ENCODE assay signal across 16 cellular contexts in the genomic region with DNA sequence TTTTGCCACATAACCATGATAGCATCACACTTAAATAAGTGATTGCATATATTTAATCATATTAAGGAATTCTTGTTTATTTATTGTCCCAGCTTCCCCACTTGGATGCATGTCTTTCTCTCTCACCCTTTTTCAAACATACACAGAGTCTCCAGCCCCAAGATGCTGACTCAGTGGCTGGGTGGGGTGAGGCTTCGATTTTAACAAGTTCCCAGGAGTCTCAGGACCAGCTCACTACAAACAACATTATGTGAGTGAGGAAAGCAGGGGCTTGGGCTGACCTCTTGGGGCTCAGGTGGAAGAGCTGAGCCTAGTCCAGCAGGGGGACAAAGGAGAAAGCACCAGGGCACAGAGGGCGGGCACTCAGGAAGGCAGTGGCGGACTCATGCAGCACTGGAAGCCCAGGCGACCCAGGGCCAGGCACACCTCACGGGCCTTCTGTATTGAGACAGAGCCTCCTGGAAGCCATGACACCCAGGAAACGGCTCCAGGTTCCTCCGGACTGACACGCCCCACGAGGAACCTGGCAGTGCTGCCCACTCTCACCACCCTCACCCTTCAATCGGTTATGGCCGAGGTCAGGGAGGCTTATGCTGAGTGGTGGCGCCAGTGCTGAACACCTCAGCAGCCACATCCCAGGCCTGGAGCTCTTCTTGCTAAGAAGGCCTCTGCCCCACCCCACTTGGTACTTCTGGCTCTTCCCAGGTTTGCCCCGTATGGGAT.
DNase-seq lines count a peak whose midpoint lies in the region; TF ChIP-seq lines count a peak whose summit lies in the region.
"Had no signal": no experiment of that assay in that cellular context is flagged by ENCODE, and none has a peak within 500 bp of the region (broad histone marks: within the 10 kb centered on the region; RNA-seq: fewer than 3 reads in every experiment).

No MANE protein-coding gene starts in this region.

- H3K18ac ChIP-seq in mesendoderm (ENCODE audit: low read length) = no peak overlapping the region

- no peak overlapping the region for H3K56ac ChIP-seq in mesendoderm (ENCODE audit: low read length)

- H3K4ac ChIP-seq in mesendoderm (ENCODE audit: low read depth, low read length) = no peak overlapping the region

- no peak overlapping the region for H4K8ac ChIP-seq in mesendoderm (ENCODE audit: low read depth, low read length)

- TF ChIP-seq CTCF in epithelial cell of esophagus (IDR thresholded peaks at IDR 0.05; ENCODE audit: insufficient read depth, low read depth, low read length, missing control alignments) (no peak), osteoblast (IDR thresholded peaks at IDR 0.05; ENCODE audit: extremely low read depth, low read depth, low read length) (no peak), GM10248 (IDR thresholded peaks at IDR 0.05; ENCODE audit: control extremely low read depth, extremely low read depth, low read depth, missing control alignments) (no peak), tibial nerve (IDR thresholded peaks at IDR 0.05) (no peak)

- CTCF ChIA-PET in GM10248 (lab: Yijun Ruan, JAX) = interaction anchor here (2.0 to 11.4 kb wide), 2 partner anchors 25 to 416 kb away, joined by 8 to 176 read pairs; no protein-coding TSS in a partner anchor

- no peak overlapping the region for H2BK120ac ChIP-seq in mesendoderm (ENCODE audit: low read depth, low read length)

- DNase-seq in AG08396 (ENCODE audit: low spot score) (peak; percentile 57), HCEC 1CT (peak; percentile 60), epithelial cell of esophagus (ENCODE audit: low read depth) (peak; percentile 23), osteoblast (ENCODE audit: insufficient read length, low spot score, missing footprints) (peak; percentile 86), GM10248 (ENCODE audit: extremely low spot score) (no peak), mesendoderm (no peak), tibial nerve (ENCODE audit: low spot score in 2 of 2) (no peak)
- DNase-seq in effector CD8-positive, alpha-beta T cell (lab: John Stamatoyannopoulos, UW) = no peak
- DNase-seq: activated CD4-positive, CD25-positive, alpha-beta regulatory T cell; activated naive CD8-positive, alpha-beta T cell treated with anti-CD3 and anti-CD28 coated beads for 36 hours; MV-4-11; NCI-H2107; NCI-H748 treated with DMSO at 0.1 percent for 48 hours; SW 1271; thyroid gland had no signal

- POLR2A ChIA-PET in GM10248 (lab: Yijun Ruan, JAX) = no interaction called here

- no peaks in the 10 kb centered on the region for H3K36me3 ChIP-seq in osteoblast (ENCODE audit: insufficient read depth, low read length)
- no peaks in the 10 kb centered on the region for H3K36me3 ChIP-seq in mesendoderm (ENCODE audit: control insufficient read depth, insufficient read depth, low read length)
- H3K36me3 ChIP-seq in tibial nerve = peaks cover 0 to 39% (median 0%) of the 10 kb centered on the region in 3 donors

- no peak overlapping the region for H3K23ac ChIP-seq in mesendoderm (ENCODE audit: low read length)

- H3K79me1 ChIP-seq in mesendoderm (ENCODE audit: low read length) = no peaks in the 10 kb centered on the region

- no peak overlapping the region for H3K4me2 ChIP-seq in osteoblast (ENCODE audit: insufficient read depth, low read length)
- no peak overlapping the region for H3K4me2 ChIP-seq in mesendoderm (ENCODE audit: low read length)

- no peak for TF ChIP-seq EP300 in tibial nerve (IDR thresholded peaks at IDR 0.05)

- H2AK5ac ChIP-seq in mesendoderm (ENCODE audit: low read length) = no peak overlapping the region

- no peaks in the 10 kb centered on the region for H3K9me3 ChIP-seq in osteoblast (ENCODE audit: low read depth, low read length)
- H3K9me3 ChIP-seq in tibial nerve = no peaks in the 10 kb centered on the region
- H3K9me3 ChIP-seq: left lung, thyroid gland had no signal

- H2BK5ac ChIP-seq in mesendoderm (ENCODE audit: low read length) = no peak overlapping the region

- H4K5ac ChIP-seq in mesendoderm (ENCODE audit: low read length) = no peak overlapping the region

- H4K20me1 ChIP-seq in osteoblast (ENCODE audit: insufficient read depth, low read length) = peaks cover 2% of the 10 kb centered on the region

- no peak for TF ChIP-seq POLR2A in tibial nerve (IDR thresholded peaks at IDR 0.05)

- no CpG with 5 or more reads among the region's 13 CpGs for WGBS in mesendoderm (ENCODE audit: extremely low coverage, insufficient coverage, low lambda C conversion rate)
- 70 to 79% methylated on average over 11 to 13 of the region's 13 CpGs for WGBS in tibial nerve, 2 donors

- H3K4me1 ChIP-seq in osteoblast (ENCODE audit: insufficient read depth, low read length) (peaks cover 20% of the 10 kb centered on the region), mesendoderm (ENCODE audit: control insufficient read depth, low read depth, low read length) (no peaks in the 10 kb centered on the region), tibial nerve (peaks cover 0 to 86% (median 35%) of the 10 kb centered on the region in 4 donors)

- H3K9ac ChIP-seq in mesendoderm (ENCODE audit: low read length) = no peak overlapping the region

- no peak overlapping the region for H2AFZ ChIP-seq in osteoblast (ENCODE audit: low read length)

- H2BK15ac ChIP-seq in mesendoderm (replicated peaks; ENCODE audit: low read depth) = no peak overlapping the region

- H3K79me2 ChIP-seq in osteoblast (ENCODE audit: insufficient read depth, low read length) = no peaks in the 10 kb centered on the region
- H3K79me2 ChIP-seq in mesendoderm (ENCODE audit: control insufficient read depth, insufficient read depth, low read length) = no peaks in the 10 kb centered on the region

- no peaks in the 10 kb centered on the region for H3K27me3 ChIP-seq in osteoblast (ENCODE audit: insufficient read depth, low read length)
- H3K27me3 ChIP-seq in mesendoderm (ENCODE audit: insufficient read depth, low read length, poor library complexity) = no peaks in the 10 kb centered on the region
- no peaks in the 10 kb centered on the region for H3K27me3 ChIP-seq in tibial nerve
- H3K27me3 ChIP-seq: left lung, thyroid gland had no signal

- H3K27ac ChIP-seq in osteoblast (ENCODE audit: low read depth, low read length) (peak overlapping the region; percentile 28), mesendoderm (ENCODE audit: low read depth, low read length) (no peak overlapping the region), tibial nerve (peak overlapping the region in 2 of 4 donors; percentile 70 to 79)
- H3K27ac ChIP-seq: left lung, thyroid gland had no signal

- H3K4me3 ChIP-seq in epithelial cell of esophagus (ENCODE audit: low read length) (no peak overlapping the region), osteoblast (ENCODE audit: insufficient read depth, low read length) (no peak overlapping the region), mesendoderm (ENCODE audit: low read length) (no peak overlapping the region), tibial nerve (no peak overlapping the region)
- H3K4me3 ChIP-seq: left lung, thyroid gland had no signal

Comparison
In these comparisons a context has a peak if more than half of its experiments do, and no peak if none do; other contexts are left out.
1. DNase-seq: peak in AG08396 (single experiment), HCEC 1CT (single experiment), epithelial cell of esophagus (single experiment) and osteoblast (single experiment); none in GM10248 (single experiment), mesendoderm (single experiment), tibial nerve (0 of 2) and effector CD8-positive, alpha-beta T cell (single experiment).